Comparison of ENCODE assay signal across 15 cellular contexts in genomic region chr10:96369890-96370574, GRCh38. TPM values are rescaled to one million over a fixed set of nuclear protein-coding genes. Genes with fewer than 3 reads are reported as not detected.
DNase-seq lines count a peak whose midpoint lies in the region; TF ChIP-seq lines count a peak whose summit lies in the region.
"Had no signal": no experiment of that assay in that cellular context is flagged by ENCODE, and none has a peak within 500 bp of the region (broad histone marks: within the 10 kb centered on the region; RNA-seq: fewer than 3 reads in every experiment).

No MANE protein-coding gene starts in this region.

- no TSS peak for BruUV-seq in Caco-2 (replicated peaks; lab: Mats Ljungman, UMichigan)

- H3K27me3 ChIP-seq in Caco-2 (replicated peaks; ENCODE audit: control insufficient read depth, insufficient read depth, low read length) (no peaks in the 10 kb centered on the region), thyroid gland (no peaks in the 10 kb centered on the region), sigmoid colon (no peaks in the 10 kb centered on the region)

- H3K36me3 ChIP-seq in Caco-2 (ENCODE audit: control insufficient read depth, insufficient read depth, low read length) (no peaks in the 10 kb centered on the region), thyroid gland (no peaks in the 10 kb centered on the region), sigmoid colon (no peaks in the 10 kb centered on the region)

- no peak for TF ChIP-seq POLR2A in thyroid gland (IDR thresholded peaks at IDR 0.05)
- TF ChIP-seq POLR2A in sigmoid colon (IDR thresholded peaks at IDR 0.05), result no peak

- no peak for TF ChIP-seq EP300 in sigmoid colon (IDR thresholded peaks at IDR 0.05)

- no peaks in the 10 kb centered on the region for H3K36me3 Mint-ChIP-seq in Caco-2 (ENCODE audit: insufficient read depth, unreplicated experiment)
- H3K36me3 Mint-ChIP-seq: activated naive CD8-positive, alpha-beta T cell had no signal

- TF ChIP-seq CTCF in Caco-2 (IDR thresholded peaks at IDR 0.05; ENCODE audit: insufficient read depth in 1 of 2, low read depth in 1 of 2, low read length in 1 of 2, severe bottlenecking in 1 of 2, unreplicated experiment in 1 of 2) (no peak), thyroid gland (IDR thresholded peaks at IDR 0.05) (no peak), sigmoid colon (IDR thresholded peaks at IDR 0.05) (no peak)

- H3K4me1 ChIP-seq in Caco-2 (peaks cover 10% of the 10 kb centered on the region; the same call in 1 of the 2 replicates), thyroid gland (peaks cover 0 to 4% of the 10 kb centered on the region in 2 donors), sigmoid colon (peaks cover 0 to 5% (median 5%) of the 10 kb centered on the region in 4 donors)

- H3K27ac Mint-ChIP-seq in Caco-2 (ENCODE audit: unreplicated experiment), result no peak overlapping the region
- H3K27ac Mint-ChIP-seq: activated CD4-positive, alpha-beta T cell treated with anti-CD3 and anti-CD28 coated beads, Interleukin-2, amount 10 ng/mL, durations not matched to agents 24 days and 14 days; activated naive CD8-positive, alpha-beta T cell; nephron; T-helper 2 cell treated with Interferon-gamma antibody and Interleukin-4, amounts not matched to agents 5 μg/mL and 100 μg/mL, for 36 hours had no signal

- POLR2A ChIA-PET in Caco-2 (lab: Charles Lee), result no interaction called here

- H3K4me3 ChIP-seq in Caco-2 (ENCODE audit: low read depth, low read length) (peak overlapping the region; percentile 27), thyroid gland (replicated peaks in 1 of 3) (no peak overlapping the region), sigmoid colon (no peak overlapping the region)
- H3K4me3 ChIP-seq: lung had no signal

- DNase-seq in Caco-2 (peak; percentile 31 to 58), HPDE6-E6E7 (ENCODE audit: extremely low spot score) (peak; percentile 45), RPMI7951 (ENCODE audit: low read depth) (peak; percentile 43), head of caudate nucleus (peak in 26 of 42 donors; percentile 26 to 78 (median 43)), thyroid gland (no peak), NCI-H2107 treated with DMSO at 0.1 percent for 48 hours (lab: John Stamatoyannopoulos, UW; ENCODE audit: unreplicated experiment) (no peak), sigmoid colon (no peak)
- DNase-seq in stimulated activated CD4-positive, alpha-beta T cell treated with anti-CD3 and anti-CD28 coated beads, Interleukin-4, amount 100 ng/mL, for 4 hours, result no peak
- DNase-seq: SIG-M5 had no signal

- intact Hi-C loops in Caco-2 (cut with micrococcal nuclease; ENCODE audit: unreplicated experiment), result no loop called here
- intact Hi-C loops in head of caudate nucleus (cut with DNase I), result loop anchor here (10.0 kb wide), 2 partner anchors 185 to 465 kb away; partner anchors contain the start of gene LCOR
- intact Hi-C loops in thyroid gland (cut with DNase I), result loop anchor here (10.0 kb wide), 1 partner anchor 145 kb away; the partner anchor contains the start of gene TLL2
- intact Hi-C loops in sigmoid colon (cut with DNase I), result loop anchor here (10.0 kb wide), 1 partner anchor 215 kb away; the partner anchor contains the start of gene TM9SF3

- H3K27me3 Mint-ChIP-seq in Caco-2 (ENCODE audit: insufficient read depth, unreplicated experiment), result no peaks in the 10 kb centered on the region

- WGBS in thyroid gland, 2 donors, result 80 to 86% methylated on average over 36 to 38 of the region's 38 CpGs
- 68 to 88% methylated on average over 38 of the region's 38 CpGs for WGBS in sigmoid colon, 2 donors

- CTCF ChIA-PET in Caco-2 (lab: Charles Lee), result interaction anchor here (0.6 to 3.4 kb wide), 10 partner anchors 13 to 464 kb away, joined by 3 to 20 read pairs (median 3); partner anchors contain the start of gene TLL2

- peak overlapping the region; percentile 58 for H3K4me3 Mint-ChIP-seq in Caco-2 (ENCODE audit: unreplicated experiment)
- H3K4me3 Mint-ChIP-seq: activated CD4-positive, alpha-beta T cell treated with anti-CD3 and anti-CD28 coated beads, Interleukin-2, amount 10 ng/mL, durations not matched to agents 24 days and 14 days; activated naive CD8-positive, alpha-beta T cell; nephron; T-helper 2 cell treated with Interferon-gamma antibody and Interleukin-4, amounts not matched to agents 5 μg/mL and 100 μg/mL, for 36 hours had no signal

- peaks cover 13% of the 10 kb centered on the region for H3K4me1 Mint-ChIP-seq in Caco-2 (ENCODE audit: low read depth, unreplicated experiment)
- H3K4me1 Mint-ChIP-seq: nephron had no signal

- H3K9me3 ChIP-seq in Caco-2 (no peaks in the 10 kb centered on the region), thyroid gland (no peaks in the 10 kb centered on the region), sigmoid colon (no peaks in the 10 kb centered on the region)

- H3K9me3 Mint-ChIP-seq in Caco-2 (ENCODE audit: unreplicated experiment), result no peaks in the 10 kb centered on the region
- H3K9me3 Mint-ChIP-seq: activated CD4-positive, alpha-beta T cell treated with anti-CD3 and anti-CD28 coated beads, Interleukin-2, amount 10 ng/mL, durations not matched to agents 24 days and 14 days; nephron; T-helper 2 cell treated with Interferon-gamma antibody and Interleukin-4, amounts not matched to agents 5 μg/mL and 100 μg/mL, for 36 hours had no signal

- H3K27ac ChIP-seq in thyroid gland, result no peak overlapping the region
- H3K27ac ChIP-seq in sigmoid colon, result no peak overlapping the region
- H3K27ac ChIP-seq: HL-60 had no signal

RNA-seq across cellular contexts. Expression of gene OPALIN, which starts 11.2 kb away (rescaled TPM):
- not detected in 2 replicates for total RNA-seq in Caco-2 (2022)
- total RNA-seq in RPMI7951 (2014; rRNA removed; shearing (Covaris generic)), result not detected in 2 replicates
- not detected for total RNA-seq in thyroid gland
- total RNA-seq in sigmoid colon, result not detected
- polyA plus RNA-seq in sigmoid colon, result not detected
- total RNA-seq: activated CD4-positive, alpha-beta T cell treated with anti-CD3 and anti-CD28 coated beads, Interleukin-2, amount 10 ng/mL, durations not matched to agents 24 days and 14 days; lung had no signal
- polyA plus RNA-seq: lung had no signal

Comparison
In these comparisons a context has a peak if more than half of its experiments do, and no peak if none do; other contexts are left out.
1. DNase-seq: peak in Caco-2 (2 of 2), HPDE6-E6E7 (single experiment), RPMI7951 (single experiment) and head of caudate nucleus (26 of 42); none in thyroid gland (0 of 2), stimulated activated CD4-positive, alpha-beta T cell treated with anti-CD3 and anti-CD28 coated beads, Interleukin-4, amount 100 ng/mL, for 4 hours (0 of 2), NCI-H2107 treated with DMSO at 0.1 percent for 48 hours (single experiment) and sigmoid colon (single experiment).